Comparison of ENCODE assay signal across 8 cellular contexts in the genomic region with DNA sequence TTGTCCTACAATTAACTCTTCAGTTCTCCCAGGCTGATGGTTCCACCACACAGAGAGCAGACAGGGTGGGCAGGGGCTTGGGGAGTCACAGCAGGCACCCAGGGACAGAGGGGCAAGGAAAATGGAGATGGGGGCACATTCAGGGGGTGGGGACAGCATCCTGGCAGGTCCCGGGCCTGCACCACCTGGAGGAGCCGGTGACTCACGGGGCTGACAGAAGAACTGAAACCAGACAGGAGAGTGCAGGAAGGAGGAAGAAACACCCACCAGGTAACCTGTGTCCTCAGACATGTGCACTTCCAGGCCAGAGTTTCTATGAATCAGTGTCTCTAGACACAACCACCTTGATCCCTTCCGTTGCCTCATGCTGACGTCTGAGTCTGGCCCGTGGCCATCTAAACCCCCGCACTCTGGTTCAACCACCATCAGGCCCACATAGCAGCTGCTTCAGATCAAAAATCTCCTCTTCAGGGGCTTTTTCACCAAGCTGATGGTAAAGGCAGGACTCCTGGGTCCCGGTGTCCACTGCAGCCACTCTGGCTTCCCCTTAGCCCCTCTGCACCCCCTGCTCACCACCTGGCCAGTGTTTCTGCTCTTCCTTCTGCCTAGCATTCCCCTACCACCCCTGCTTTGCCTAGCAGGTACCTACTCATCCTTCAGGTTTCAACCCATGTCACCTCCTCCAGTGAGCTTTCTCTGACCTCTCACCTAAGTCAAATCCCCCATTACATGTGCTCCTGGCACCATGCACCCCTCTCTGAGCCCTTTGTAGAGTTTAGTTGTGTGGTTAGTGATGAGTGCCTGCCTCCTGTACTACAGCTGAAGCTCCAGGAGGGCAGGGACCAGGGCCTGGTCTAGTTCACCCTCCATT. TPM values are rescaled to one million over a fixed set of nuclear protein-coding genes. Genes with fewer than 3 reads are reported as not detected.
DNase-seq lines count a peak whose midpoint lies in the region; ATAC-seq and TF ChIP-seq lines count a peak whose summit lies in the region.

No MANE protein-coding gene starts in this region.

- no peaks in the 10 kb centered on the region for H3K9me3 ChIP-seq in CD4-positive, alpha-beta memory T cell (ENCODE audit: control insufficient read depth in 1 of 2, low read length in 2 of 2)

- H3K4me1 ChIP-seq in CD4-positive, alpha-beta memory T cell (ENCODE audit: insufficient read depth, low read length), result peaks cover 27% of the 10 kb centered on the region

- H3K27ac ChIP-seq in CD4-positive, alpha-beta memory T cell (ENCODE audit: low read depth, low read length), result no peak overlapping the region

- H3K4me3 ChIP-seq in CD4-positive, alpha-beta memory T cell (ENCODE audit: low read length in 2 of 2), result no peak overlapping the region

- DNase-seq in CD4-positive, alpha-beta memory T cell, result peak in 1 of 5 donors; percentile 64
- DNase-seq in activated naive CD4-positive, alpha-beta T cell treated with anti-CD3 and anti-CD28 coated beads, Interleukin-2, amount 50 U/mL, for 16 hours, result peak; percentile 74
- peak; percentile 68 for DNase-seq in stimulated activated CD4-positive, alpha-beta T cell treated with anti-CD3 and anti-CD28 coated beads, Interleukin-12 subunit alpha, Interleukin-12 subunit beta, amount 100 ng/mL, for 4 hours
- DNase-seq in NCI-H446 (lab: John Stamatoyannopoulos, UW) (no peak), hepatic stellate cell (ENCODE audit: low spot score) (no peak), NCI-H345 treated with DMSO at 0.1 percent for 48 hours (lab: John Stamatoyannopoulos, UW; ENCODE audit: unreplicated experiment) (no peak)

- no peak for TF ChIP-seq EP300 in Ishikawa (IDR thresholded peaks at IDR 0.05; ENCODE audit: borderline replicate concordance)

- peak; percentile 51 for ATAC-seq in GM21423 (IDR thresholded peaks at IDR 0.05; ENCODE audit: unreplicated experiment)

- peaks cover 9 to 23% (median 15%) of the 10 kb centered on the region in 4 donors for H3K4me1 Mint-ChIP-seq in CD4-positive, alpha-beta memory T cell

- peak overlapping the region in 2 of 8 donors; percentile 2 to 54 for H3K4me3 Mint-ChIP-seq in CD4-positive, alpha-beta memory T cell

- intact Hi-C loops in CD4-positive, alpha-beta memory T cell (cut with micrococcal nuclease), result no loop called here

- H3K27me3 ChIP-seq in CD4-positive, alpha-beta memory T cell (ENCODE audit: insufficient read depth, low read length), result no peaks in the 10 kb centered on the region

- CTCF ChIA-PET in CD4-positive, alpha-beta memory T cell (lab: Charles Lee; ENCODE audit: partially characterized antibody), result interaction anchor here (1.4 to 21.8 kb wide), 8 partner anchors 9 to 386 kb away, joined by 4 to 550 read pairs (median 8); a partner anchor contains a TSS

- TF ChIP-seq RAD21 in Ishikawa (IDR thresholded peaks at IDR 0.05; ENCODE audit: low read depth), result 0 out of 2 replicates have a peak, but pooled peaks have one; percentile 31

- H3K36me3 Mint-ChIP-seq in CD4-positive, alpha-beta memory T cell, result no peaks in the 10 kb centered on the region

- POLR2A ChIA-PET in CD4-positive, alpha-beta memory T cell (lab: Charles Lee; ENCODE audit: partially characterized antibody), result interaction anchor here (0.7 to 2.3 kb wide), 4 partner anchors 8 to 77 kb away, joined by 3 to 10 read pairs (median 6); a partner anchor contains a TSS

- no peaks in the 10 kb centered on the region for H3K27me3 Mint-ChIP-seq in CD4-positive, alpha-beta memory T cell

- H3K36me3 ChIP-seq in CD4-positive, alpha-beta memory T cell (ENCODE audit: insufficient read depth, low read length), result no peaks in the 10 kb centered on the region

- H3K9me3 Mint-ChIP-seq in CD4-positive, alpha-beta memory T cell, result no peaks in the 10 kb centered on the region

- peak overlapping the region; percentile 15 to 91 (median 53) for H3K27ac Mint-ChIP-seq in CD4-positive, alpha-beta memory T cell

TF ChIP-seq in Ishikawa, 13 proteins besides CTCF, POLR2A, EP300 and RAD21:
- peak; percentile 30; the same call in 1 of the 2 replicates for TF ChIP-seq NFIC (IDR thresholded peaks at IDR 0.05)
- TF ChIP-seq TCF12 (IDR thresholded peaks at IDR 0.05; ENCODE audit: low read depth), result no peak

RNA-seq across cellular contexts. Expression of a gene that starts 16.5 kb away (rescaled TPM):
- not detected for total RNA-seq in CD4-positive, alpha-beta memory T cell
- polyA plus RNA-seq in CD4-positive, alpha-beta memory T cell, result not detected

RNA-seq across cellular contexts. Expression of a gene that starts 49.8 kb away (rescaled TPM):
- 1 to 10 TPM; 1.2 to 1.9 TPM for total RNA-seq in CD4-positive, alpha-beta memory T cell
- polyA plus RNA-seq in CD4-positive, alpha-beta memory T cell, result under 1 TPM in 1 of 2 donors, not detected in 1; 0.10 TPM

Comparison
In these comparisons a context has a peak if more than half of its experiments do, and no peak if none do; other contexts are left out.
1. DNase-seq: peak in activated naive CD4-positive, alpha-beta T cell treated with anti-CD3 and anti-CD28 coated beads, Interleukin-2, amount 50 U/mL, for 16 hours (single experiment) and stimulated activated CD4-positive, alpha-beta T cell treated with anti-CD3 and anti-CD28 coated beads, Interleukin-12 subunit alpha, Interleukin-12 subunit beta, amount 100 ng/mL, for 4 hours (single experiment); none in NCI-H446 (0 of 2), hepatic stellate cell (single experiment) and NCI-H345 treated with DMSO at 0.1 percent for 48 hours (single experiment).